Comparison of ENCODE assay signal across 9 cellular contexts in the genomic region with DNA sequence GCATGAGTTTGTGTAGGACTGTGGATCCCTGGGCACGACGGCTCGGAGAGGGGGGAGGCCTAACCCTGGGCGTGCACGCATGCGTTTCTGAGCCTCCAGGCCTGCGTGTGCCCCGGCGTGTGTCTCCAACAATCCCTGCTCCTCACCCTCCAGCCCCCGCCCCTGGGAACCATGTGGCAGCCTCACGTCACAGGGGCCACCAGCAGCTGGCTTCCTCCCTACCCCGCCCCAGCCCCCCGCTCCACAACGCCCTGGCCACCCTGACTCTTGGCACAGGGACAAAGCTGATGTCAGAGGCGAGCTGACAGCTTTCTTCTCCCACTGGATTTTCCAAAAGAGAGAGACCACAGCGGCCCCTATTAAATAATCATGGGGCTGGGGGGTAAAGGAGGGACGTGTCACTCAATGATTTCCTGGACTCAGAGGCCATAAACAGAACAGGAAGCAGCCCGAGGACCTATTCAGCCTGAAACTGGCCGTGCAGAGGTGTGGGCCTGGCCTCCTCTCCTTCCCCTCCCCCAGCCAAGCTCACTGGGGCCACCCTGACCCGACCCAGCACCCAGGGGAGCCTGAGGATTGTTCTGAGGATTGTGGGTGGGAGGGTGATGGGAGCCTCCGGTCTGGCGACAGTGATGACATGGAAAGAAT. TPM values are rescaled to one million over a fixed set of nuclear protein-coding genes. Genes with fewer than 3 reads are reported as not detected.
DNase-seq lines count a peak whose midpoint lies in the region; ATAC-seq and TF ChIP-seq lines count a peak whose summit lies in the region.
"Had no signal": no experiment of that assay in that cellular context is flagged by ENCODE, and none has a peak within 500 bp of the region (broad histone marks: within the 10 kb centered on the region; RNA-seq: fewer than 3 reads in every experiment).

No MANE protein-coding gene starts in this region.

- WGBS in neuronal stem cell (ENCODE audit: extremely low coverage in 2 of 2, insufficient read length in 2 of 2, insufficient replicate concordance in 1 of 2), 2 donors = no CpG with 5 or more reads among the region's 22 CpGs

- H3K23ac ChIP-seq in neuronal stem cell (ENCODE audit: low read depth, low read length, poor library complexity) = peak overlapping the region; percentile 11

- intact Hi-C loops in CD14-positive monocyte (cut with micrococcal nuclease) = no loop called here

- H2AK5ac ChIP-seq in neuronal stem cell (ENCODE audit: low read depth, low read length) = peak overlapping the region; percentile 92

- H2BK5ac ChIP-seq in neuronal stem cell (ENCODE audit: low read length) = peak overlapping the region; percentile 58

- TF ChIP-seq CTCF in CD14-positive monocyte (IDR thresholded peaks at IDR 0.05) (no peak), GM10266 (IDR thresholded peaks at IDR 0.05; ENCODE audit: control insufficient read depth, insufficient read depth, low read depth, missing control alignments) (no peak)

- no peak overlapping the region for H2BK120ac ChIP-seq in neuronal stem cell (ENCODE audit: low read depth, low read length)

- peak overlapping the region; percentile 78 for H2BK12ac ChIP-seq in neuronal stem cell (ENCODE audit: low read length)

- no peaks in the 10 kb centered on the region for H3K36me3 Mint-ChIP-seq in CD14-positive monocyte
- H3K36me3 Mint-ChIP-seq: stimulated activated naive B cell treated with anti-CD40 and anti-IgM and Interleukin-4, amounts not matched to agents 10 μg/mL and 1 μg/mL and 100 μg/mL, for 72 hours had no signal

- peaks cover 33% of the 10 kb centered on the region for H3K4me1 Mint-ChIP-seq in CD14-positive monocyte

- no peaks in the 10 kb centered on the region for H3K27me3 ChIP-seq in neuronal stem cell (ENCODE audit: control insufficient read depth in 3 of 3, insufficient read depth in 3 of 3, low read depth in 1 of 3, low read length in 3 of 3)

- peak overlapping the region; percentile 70 for H4K8ac ChIP-seq in neuronal stem cell (ENCODE audit: low read depth, low read length)

- peaks cover 3% of the 10 kb centered on the region for H3K79me1 ChIP-seq in neuronal stem cell (ENCODE audit: low read depth, low read length)

- H3K27me3 Mint-ChIP-seq in CD14-positive monocyte (ENCODE audit: low read depth in 3 of 3) = peaks cover 9 to 18% (median 12%) of the 10 kb centered on the region in 3 donors

- peak overlapping the region in 1 of 2 donors; percentile 59 for H3K4me3 ChIP-seq in neuronal stem cell (ENCODE audit: low read length in 2 of 2)

- peak overlapping the region; percentile 12 for H3K14ac ChIP-seq in neuronal stem cell (ENCODE audit: low read length)

- no peak overlapping the region for H3K4me2 ChIP-seq in neuronal stem cell (ENCODE audit: insufficient read depth, low read length, poor library complexity, severe bottlenecking)

- H3K4me3 Mint-ChIP-seq in CD14-positive monocyte = no peak overlapping the region
- H3K4me3 Mint-ChIP-seq: stimulated activated naive B cell treated with anti-CD40 and anti-IgM and Interleukin-4, amounts not matched to agents 10 μg/mL and 1 μg/mL and 100 μg/mL, for 72 hours had no signal

- no peak overlapping the region for H3K27ac ChIP-seq in neuronal stem cell (replicated peaks; ENCODE audit: low read length)

- H2AFZ ChIP-seq in neuronal stem cell (ENCODE audit: low read length) = peak overlapping the region; percentile 74

- H4K91ac ChIP-seq in neuronal stem cell (ENCODE audit: low read depth, low read length, poor library complexity) = peak overlapping the region; percentile 4

- H2BK15ac ChIP-seq in neuronal stem cell (ENCODE audit: low read length) = peak overlapping the region; percentile 79

- H3K18ac ChIP-seq in neuronal stem cell (ENCODE audit: low read length) = peak overlapping the region; percentile 87

- H3K9me3 Mint-ChIP-seq in CD14-positive monocyte = no peaks in the 10 kb centered on the region
- H3K9me3 Mint-ChIP-seq: stimulated activated naive B cell treated with anti-CD40 and anti-IgM and Interleukin-4, amounts not matched to agents 10 μg/mL and 1 μg/mL and 100 μg/mL, for 72 hours had no signal

- ATAC-seq in HG03135 (IDR thresholded peaks at IDR 0.05; ENCODE audit: unreplicated experiment) = no peak
- no peak for ATAC-seq in GM21447 (IDR thresholded peaks at IDR 0.05; ENCODE audit: unreplicated experiment)

- DNase-seq in CD14-positive monocyte (ENCODE audit: low spot score) = no peak
- DNase-seq in NCI-H2107 treated with DMSO at 0.1 percent for 48 hours (lab: John Stamatoyannopoulos, UW; ENCODE audit: unreplicated experiment) = peak; percentile 6
- DNase-seq in dermis blood vessel endothelial cell = peak; percentile 32
- DNase-seq in neuronal stem cell (ENCODE audit: low spot score) = no peak
- DNase-seq in GM10266 (ENCODE audit: extremely low spot score) = no peak
- no peak for DNase-seq in NCI-H187 (lab: John Stamatoyannopoulos, UW)
- DNase-seq: stimulated activated naive B cell treated with anti-CD40 and anti-IgM and Interleukin-4, amounts not matched to agents 10 μg/mL and 1 μg/mL and 100 μg/mL, for 72 hours had no signal

- H3K27ac Mint-ChIP-seq in CD14-positive monocyte = peak overlapping the region in 5 of 7 donors; percentile 4 to 79 (median 51)
- H3K27ac Mint-ChIP-seq: stimulated activated naive B cell treated with anti-CD40 and anti-IgM and Interleukin-4, amounts not matched to agents 10 μg/mL and 1 μg/mL and 100 μg/mL, for 72 hours had no signal

- no peaks in the 10 kb centered on the region for H3K9me3 ChIP-seq in neuronal stem cell (replicated peaks in 1 of 2; ENCODE audit: control insufficient read depth in 2 of 2, insufficient read depth in 1 of 2, low read depth in 1 of 2, low read length in 2 of 2)

- H3K4ac ChIP-seq in neuronal stem cell (ENCODE audit: low read length) = peak overlapping the region; percentile 90

- H3K36me3 ChIP-seq in neuronal stem cell (replicated peaks in 1 of 2; ENCODE audit: control insufficient read depth in 2 of 2, insufficient read depth in 2 of 2, low read length in 2 of 2) = no peaks in the 10 kb centered on the region

- peaks cover 19 to 36% of the 10 kb centered on the region in 2 donors for H3K4me1 ChIP-seq in neuronal stem cell (ENCODE audit: control insufficient read depth in 2 of 2, insufficient read depth in 1 of 2, low read depth in 1 of 2, low read length in 2 of 2)

- H3K9ac ChIP-seq in neuronal stem cell (ENCODE audit: low read depth, low read length, poor library complexity) = peak overlapping the region; percentile 26

RNA-seq across cellular contexts. Expression of gene LIF, which starts 6.8 kb away (rescaled TPM):
- not detected for polyA plus RNA-seq in CD14-positive monocyte
- 1.1 and 1.7 TPM in 2 replicates for total RNA-seq in dermis blood vessel endothelial cell
- polyA plus RNA-seq in neuronal stem cell (2013, experiment 1 of 2) = 1.4 TPM
- 1.4 TPM for polyA plus RNA-seq in neuronal stem cell (2013, experiment 2 of 2)

RNA-seq across cellular contexts. Expression of gene OSM, which starts 13.3 kb away (rescaled TPM):
- polyA plus RNA-seq in CD14-positive monocyte = 100 to 1,000 TPM in 1 of 2 donors, 10 to 100 TPM in 1; 48.0 to 146 TPM
- total RNA-seq in dermis blood vessel endothelial cell = not detected in 2 replicates
- polyA plus RNA-seq in neuronal stem cell (2013, experiment 1 of 2) = 0.01 TPM
- 0.04 TPM for polyA plus RNA-seq in neuronal stem cell (2013, experiment 2 of 2)

RNA-seq across cellular contexts. Expression of gene CASTOR1, which starts 36.0 kb away (rescaled TPM):
- polyA plus RNA-seq in CD14-positive monocyte = 1 to 10 TPM; 6.4 to 6.5 TPM
- 8.5 and 14.7 TPM in 2 replicates for total RNA-seq in dermis blood vessel endothelial cell
- 13.2 TPM for polyA plus RNA-seq in neuronal stem cell (2013, experiment 1 of 2)
- 14.0 TPM for polyA plus RNA-seq in neuronal stem cell (2013, experiment 2 of 2)

Comparison
In these comparisons a context has a peak if more than half of its experiments do, and no peak if none do; other contexts are left out.
1. DNase-seq: peak in NCI-H2107 treated with DMSO at 0.1 percent for 48 hours (single experiment) and dermis blood vessel endothelial cell (single experiment); none in CD14-positive monocyte (single experiment), neuronal stem cell (single experiment), GM10266 (single experiment) and NCI-H187 (0 of 2).